Comparison of ENCODE assay signal across 15 cellular contexts in the genomic region with DNA sequence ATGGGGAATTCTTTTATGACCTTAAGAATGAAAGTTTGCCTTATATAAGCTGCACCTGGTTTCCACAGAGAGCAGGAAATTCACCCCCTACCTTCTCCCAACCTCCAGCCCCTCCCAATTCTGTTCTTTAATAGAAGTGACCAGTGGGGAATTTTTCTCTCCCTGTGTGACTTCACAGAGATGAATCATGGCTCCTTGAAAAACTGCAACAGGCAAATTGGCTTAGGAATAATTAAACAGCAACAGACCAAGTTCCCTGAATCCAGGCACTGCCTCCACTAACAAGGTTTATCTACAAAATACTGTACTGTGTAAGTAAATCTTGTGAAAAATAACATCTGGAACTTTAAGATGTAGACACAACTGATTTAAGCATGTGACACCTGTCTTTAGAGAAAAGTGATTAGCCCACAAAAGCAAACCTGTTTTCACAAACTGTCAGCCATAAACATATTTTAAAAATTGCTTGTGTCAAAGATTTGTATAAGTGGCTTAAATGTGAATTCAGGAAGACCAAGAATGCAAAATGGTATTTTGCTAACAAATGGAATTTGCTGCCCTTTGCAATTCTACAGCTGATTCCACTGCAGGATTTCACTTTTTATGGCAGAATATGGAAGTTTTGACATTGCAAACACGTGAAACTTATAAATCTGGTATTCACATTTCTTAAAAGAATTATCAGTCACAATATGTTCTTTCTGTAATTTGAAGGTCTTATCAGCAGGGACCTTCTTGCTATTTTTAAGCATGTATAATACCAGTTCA. TPM values are rescaled to one million over a fixed set of nuclear protein-coding genes. Genes with fewer than 3 reads are reported as not detected.
A peak's percentile ranks its signal among the peaks of the same experiment; 100 is the strongest.
DNase-seq lines count a peak whose midpoint lies in the region; ATAC-seq and TF ChIP-seq lines count a peak whose summit lies in the region.
"Had no signal": no experiment of that assay in that cellular context is flagged by ENCODE, and none has a peak within 500 bp of the region (broad histone marks: within the 10 kb centered on the region; RNA-seq: fewer than 3 reads in every experiment).

No MANE protein-coding gene starts in this region.

- TF ChIP-seq POLR2A in ovary (IDR thresholded peaks at IDR 0.05): no peak

- DNase-seq in EL (peak; percentile 51), SJSA1 (ENCODE audit: low read depth in 1 of 2, low spot score in 2 of 2) (peak in 1 of 2 experiments; percentile 47), fibroblast of mammary gland (ENCODE audit: low read depth) (peak; percentile 58), omental fat pad (ENCODE audit: low spot score) (no peak), DMS79 treated with DMSO at 0.1 percent for 48 hours (lab: John Stamatoyannopoulos, UW) (no peak), ovary (no peak), NCI-H1694 treated with DMSO at 0.1 percent for 48 hours (lab: John Stamatoyannopoulos, UW) (no peak)
- DNase-seq: activated CD4-positive, alpha-beta T cell treated with anti-CD3 and anti-CD28 coated beads for 36 hours; activated T-cell treated with anti-CD3 and anti-CD28 coated beads, Interleukin-2, amount 50 U/mL, for 1 hour; amniotic stem cell; KBM-7; NCI-H2029 treated with DMSO at 0.1 percent for 48 hours; stomach had no signal

- H3K4me1 ChIP-seq in SJSA1 (replicated peaks) (peaks cover 46% of the 10 kb centered on the region), ovary (ENCODE audit: insufficient read depth) (peaks cover 6% of the 10 kb centered on the region)

- no peak overlapping the region for H3K4me3 ChIP-seq in SJSA1
- no peak overlapping the region for H3K4me3 ChIP-seq in fibroblast of mammary gland (ENCODE audit: control insufficient read depth, low read depth, low read length)
- H3K4me3 ChIP-seq in ovary: no peak overlapping the region
- H3K4me3 ChIP-seq: right atrium auricular region, stomach had no signal

- no peak for TF ChIP-seq EP300 in ovary (IDR thresholded peaks at IDR 0.05)

- H3K36me3 ChIP-seq in SJSA1 (no peaks in the 10 kb centered on the region), ovary (no peaks in the 10 kb centered on the region)
- H3K36me3 ChIP-seq: right atrium auricular region, stomach had no signal

- intact Hi-C loops in ovary (cut with DNase I): loop anchor here in 1 of 4 donors (5.0 kb wide), 1 partner anchor 91 kb away; the partner anchor contains the start of gene CNN3

- H3K9me3 ChIP-seq in SJSA1 (replicated peaks): no peaks in the 10 kb centered on the region
- H3K9me3 ChIP-seq in ovary: no peaks in the 10 kb centered on the region
- H3K9me3 ChIP-seq: right atrium auricular region, stomach had no signal

- H3K27ac ChIP-seq in SJSA1: peak overlapping the region; percentile 13; the same call in 1 of the 2 replicates
- H3K27ac ChIP-seq in ovary: peak overlapping the region in 1 of 2 donors; percentile 33
- H3K27ac ChIP-seq: right atrium auricular region had no signal

- H3K27me3 ChIP-seq in SJSA1 (replicated peaks): no peaks in the 10 kb centered on the region
- H3K27me3 ChIP-seq in ovary: no peaks in the 10 kb centered on the region
- H3K27me3 ChIP-seq: right atrium auricular region, stomach had no signal

- TF ChIP-seq CTCF in fibroblast of mammary gland (conservative IDR thresholded peaks at IDR 0.05; ENCODE audit: control insufficient read depth, insufficient read depth, low read depth, low read length) (no peak), omental fat pad (IDR thresholded peaks at IDR 0.05) (no peak), ovary (IDR thresholded peaks at IDR 0.05) (no peak)

- WGBS in ovary, 3 donors: 7 to 18% (median 15%) methylated on average over 1 of the region's 1 CpG

- peak; percentile 68 for ATAC-seq in omental fat pad (ENCODE audit: low FRiP score)
- no peak for ATAC-seq in GM18858 (IDR thresholded peaks at IDR 0.05; ENCODE audit: unreplicated experiment)
- ATAC-seq: activated CD4-positive, alpha-beta T cell treated with anti-CD3 and anti-CD28 coated beads for 36 hours had no signal

RNA-seq across cellular contexts. Expression of gene ALG14, which starts 54.0 kb away (rescaled TPM):
- total RNA-seq in SJSA1 (2014; rRNA removed; shearing (Covaris generic)): 1.5 and 2.1 TPM in 2 replicates
- total RNA-seq in omental fat pad (1 to 10 TPM in 3 of 4 donors, under 1 TPM in 1; 0.79 to 2.8 (median 1.4) TPM), ovary (1 to 10 TPM; 1.2 to 8.6 (median 3.6) TPM)
- 10 to 100 TPM in 1 of 2 donors, 1 to 10 TPM in 1; 1.2 to 16.3 TPM for polyA plus RNA-seq in ovary

Comparison
In these comparisons a context has a peak if more than half of its experiments do, and no peak if none do; other contexts are left out.
1. DNase-seq: peak in EL (single experiment) and fibroblast of mammary gland (single experiment); none in omental fat pad (single experiment), DMS79 treated with DMSO at 0.1 percent for 48 hours (single experiment), ovary (0 of 5) and NCI-H1694 treated with DMSO at 0.1 percent for 48 hours (single experiment).